Comparison of ENCODE assay signal across 25 cellular contexts in the genomic region with DNA sequence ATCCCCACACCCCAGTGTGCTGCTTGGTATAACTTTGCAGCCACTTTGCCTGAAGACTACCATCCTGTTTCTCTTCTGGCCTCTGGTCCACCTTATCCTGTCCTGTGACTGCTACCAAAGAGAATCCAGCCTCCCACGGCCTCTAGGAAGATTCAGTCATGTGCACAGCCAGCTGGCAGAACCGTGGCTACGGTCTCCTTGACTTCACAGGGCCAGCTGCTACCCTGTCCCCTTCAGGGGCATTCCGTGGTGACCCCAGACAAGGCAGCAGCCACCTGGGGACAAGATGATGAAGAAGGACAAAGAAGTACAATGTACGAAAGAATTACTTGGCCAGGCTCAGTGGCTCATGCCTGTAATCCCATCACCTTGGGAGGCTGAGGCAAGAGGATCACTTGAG.
"Had no signal": no experiment of that assay in that cellular context is flagged by ENCODE, and none has a peak within 500 bp of the region (broad histone marks: within the 10 kb centered on the region; RNA-seq: fewer than 3 reads in every experiment).

No MANE protein-coding gene starts in this region.

- H3K4me3 ChIP-seq: coronary artery, dorsolateral prefrontal cortex, esophagus muscularis mucosa, gastroesophageal sphincter, heart left ventricle, hepatocyte, left lung, lower lobe of right lung, mucosa of descending colon had no signal

- H3K27me3 ChIP-seq: dorsolateral prefrontal cortex, esophagus muscularis mucosa, foreskin keratinocyte, gastroesophageal sphincter, heart left ventricle, hepatocyte, left lung had no signal

- H3K9me3 Mint-ChIP-seq: central memory CD8-positive, alpha-beta T cell; mesothelial cell of epicardium had no signal

- FAIRE-seq: colon, endothelial cell of umbilical vein, frontal cortex, islet of Langerhans, keratinocyte had no signal

- H3K4me3 Mint-ChIP-seq: central memory CD8-positive, alpha-beta T cell; mesothelial cell of epicardium had no signal

- H3K27me3 Mint-ChIP-seq: central memory CD8-positive, alpha-beta T cell had no signal

- H3K79me2 ChIP-seq: hepatocyte had no signal

- H2AFZ ChIP-seq: hepatocyte had no signal

- H3K27ac Mint-ChIP-seq: mesothelial cell of epicardium had no signal

- H3K27ac ChIP-seq: coronary artery, dorsolateral prefrontal cortex, esophagus muscularis mucosa, foreskin keratinocyte, gastroesophageal sphincter, heart left ventricle, hepatocyte, left lung, lower lobe of right lung had no signal

- H3K36me3 Mint-ChIP-seq: mesothelial cell of epicardium had no signal

- DNase-seq: cerebellar nuclear complex; dermis blood vessel endothelial cell; dorsolateral prefrontal cortex; effector CD4-positive, alpha-beta T cell; effector memory CD4-positive, alpha-beta T cell; foreskin keratinocyte; heart left ventricle; hypothalamus; left cardiac atrium; left lung; left ventricle myocardium superior; lower lobe of right lung; mesenchymal stem cell; mucosa of descending colon had no signal

- H3K4me1 ChIP-seq: esophagus muscularis mucosa, foreskin keratinocyte, gastroesophageal sphincter, left lung, lower lobe of right lung had no signal

- H3K4me2 ChIP-seq: hepatocyte had no signal

- H3K9me3 ChIP-seq: esophagus muscularis mucosa, gastroesophageal sphincter, heart left ventricle, left lung, lower lobe of right lung, mucosa of descending colon had no signal

- H3K4me1 Mint-ChIP-seq: central memory CD8-positive, alpha-beta T cell; mesothelial cell of epicardium had no signal
